ENCODE assay signal across 8 cellular contexts in genomic region chr17:79074650-79075432, GRCh38. TPM values are rescaled to one million over a fixed set of nuclear protein-coding genes. Genes with fewer than 3 reads are reported as not detected.
DNase-seq lines count a peak whose midpoint lies in the region; ATAC-seq and TF ChIP-seq lines count a peak whose summit lies in the region.

TSS of gene ENGASE (plus strand) at chr17:79074824. CDS start at chr17:79074945, 121 bp downstream.

- CTCF ChIA-PET in A673 (lab: Charles Lee) = interaction anchor here (0.6 kb wide), 1 partner anchor 33 kb away, joined by 6 read pairs; no protein-coding TSS in a partner anchor

- H3K27me3 ChIP-seq in A673 (replicated peaks; ENCODE audit: insufficient read depth, low read depth, low read length, poor library complexity) (no peaks in the 10 kb centered on the region), breast epithelium (no peaks in the 10 kb centered on the region)

- H3K4me3 ChIP-seq in A673 (ENCODE audit: low read depth, low read length, poor library complexity, severe bottlenecking) (peak within 1 kb of the TSS; percentile 82), WI38 (ENCODE audit: low read depth, low read length) (peak within 1 kb of the TSS; percentile 72), breast epithelium (peak within 1 kb of the TSS; percentile 82 to 98 (median 95)), skin epidermis (peak within 1 kb of the TSS; percentile 74 to 96 (median 87))

- H3K27ac ChIP-seq in A673 (ENCODE audit: low read depth, low read length, poor library complexity, severe bottlenecking) (peak within 1 kb of the TSS; percentile 79), breast epithelium (peak within 1 kb of the TSS; percentile 85 to 90), skin epidermis (peak within 1 kb of the TSS; percentile 34 to 90 (median 84))

- TF ChIP-seq CTCF in A673 (conservative IDR thresholded peaks at IDR 0.05; ENCODE audit: low read depth, low read length) = no peak
- no peak for TF ChIP-seq CTCF in WI38 (IDR thresholded peaks at IDR 0.05; ENCODE audit: low read depth, low read length)
- TF ChIP-seq CTCF in breast epithelium (IDR thresholded peaks at IDR 0.05) = no peak

- H3K4me1 ChIP-seq in A673 (ENCODE audit: insufficient read depth, low read length, poor library complexity, severe bottlenecking) (no peaks in the 10 kb centered on the region), breast epithelium (no peaks in the 10 kb centered on the region)

- peak; percentile 95 for DNase-seq in A673 (ENCODE audit: low spot score)
- peak; percentile 95 for DNase-seq in NCI-H2196 treated with DMSO at 0.1 percent for 48 hours (lab: John Stamatoyannopoulos, UW; ENCODE audit: unreplicated experiment)
- peak; percentile 93 to 95 for DNase-seq in breast epithelium (ENCODE audit: low spot score in 2 of 2)
- peak; percentile 100 for DNase-seq in iPS-NIHi11 (ENCODE audit: low spot score)

- H3K9me3 ChIP-seq in A673 (ENCODE audit: low read depth, low read length, poor library complexity, severe bottlenecking) = no peaks in the 10 kb centered on the region
- H3K9me3 ChIP-seq in breast epithelium = no peaks in the 10 kb centered on the region

- no TSS peak for BruUV-seq in A673 (replicated peaks; lab: Mats Ljungman, UMichigan)

- intact Hi-C loops in A673 (cut with micrococcal nuclease; ENCODE audit: unreplicated experiment) = no loop called here
- intact Hi-C loops in breast epithelium (cut with DNase I; ENCODE audit: low total_unique reads) = no loop called here

- ATAC-seq in GM18873 (IDR thresholded peaks at IDR 0.05; ENCODE audit: low FRiP score, unreplicated experiment) (peak; percentile 45), HG03135 (IDR thresholded peaks at IDR 0.05; ENCODE audit: unreplicated experiment) (peak; percentile 91)

- TF ChIP-seq POLR2A in breast epithelium (IDR thresholded peaks at IDR 0.05) = no peak

- H3K36me3 ChIP-seq in A673 (ENCODE audit: insufficient read depth, low read length, poor library complexity, severe bottlenecking) = peaks cover 3% of the 10 kb centered on the region
- no peaks in the 10 kb centered on the region for H3K36me3 ChIP-seq in breast epithelium

- POLR2A ChIA-PET in A673 (lab: Charles Lee; ENCODE audit: low non-redundant PET) = interaction anchor here (0.6 kb wide), 5 partner anchors 12 to 378 kb away, joined by 3 to 18 read pairs (median 3); no protein-coding TSS in a partner anchor

RNA-seq across cellular contexts. Expression of gene ENGASE, which starts in this region (rescaled TPM):
- total RNA-seq in A673 (2021) = 24.4 and 33.6 TPM in 2 replicates
- 10 to 100 TPM; 27.4 to 35.0 (median 31.5) TPM for total RNA-seq in breast epithelium

Comparison
In these comparisons a context has a peak if more than half of its experiments do, and no peak if none do; other contexts are left out.
1. Peak in every context shown above with its lines: DNase-seq, ATAC-seq, H3K4me3 ChIP-seq and H3K27ac ChIP-seq.